ENCODE assay signal across 10 cellular contexts in the genomic region with DNA sequence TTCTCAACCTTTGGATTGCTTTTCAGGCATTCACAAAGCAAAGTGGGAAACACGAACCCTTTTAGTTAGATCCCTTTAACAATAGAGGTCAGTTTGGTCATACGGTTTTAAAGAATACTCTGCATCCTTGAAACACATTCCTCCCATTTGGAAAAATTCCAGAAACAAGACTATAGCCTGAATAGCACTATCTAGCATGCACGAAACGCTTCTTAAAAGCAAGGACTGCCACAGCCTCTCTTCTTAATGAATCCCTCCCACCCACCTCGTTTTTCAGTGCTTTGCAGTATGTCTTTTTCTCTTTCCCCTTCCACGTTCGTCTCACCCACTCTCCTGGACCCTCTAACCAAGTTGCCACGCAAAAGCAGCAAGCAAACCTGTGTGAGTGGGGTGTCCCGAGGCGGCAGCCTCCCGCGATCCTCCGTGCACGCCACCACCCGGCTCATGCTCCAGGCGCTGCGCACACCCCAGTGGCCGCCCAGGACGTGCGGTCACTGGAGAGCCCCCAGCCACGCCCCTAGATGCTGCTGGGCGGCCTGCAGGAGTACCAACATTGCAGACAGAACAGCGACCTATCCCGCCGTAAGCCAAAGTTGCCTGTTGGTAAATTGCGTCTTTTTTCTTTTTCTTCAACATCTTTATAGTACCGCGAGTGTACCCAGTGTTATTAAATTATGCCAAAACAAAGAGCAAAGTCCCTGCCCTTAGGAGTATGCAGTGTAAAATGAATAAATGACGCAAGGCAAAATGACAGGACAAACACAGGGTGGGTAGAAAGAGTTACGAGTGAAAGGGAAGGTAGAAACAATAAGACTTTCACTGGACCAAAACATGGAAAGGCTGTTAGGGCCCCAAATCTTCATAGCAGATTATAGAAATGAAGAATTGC. TPM values are rescaled to one million over a fixed set of nuclear protein-coding genes. Genes with fewer than 3 reads are reported as not detected.
DNase-seq lines count a peak whose midpoint lies in the region; ATAC-seq and TF ChIP-seq lines count a peak whose summit lies in the region.
"Had no signal": no experiment of that assay in that cellular context is flagged by ENCODE, and none has a peak within 500 bp of the region (broad histone marks: within the 10 kb centered on the region; RNA-seq: fewer than 3 reads in every experiment).

A gene with protein sequence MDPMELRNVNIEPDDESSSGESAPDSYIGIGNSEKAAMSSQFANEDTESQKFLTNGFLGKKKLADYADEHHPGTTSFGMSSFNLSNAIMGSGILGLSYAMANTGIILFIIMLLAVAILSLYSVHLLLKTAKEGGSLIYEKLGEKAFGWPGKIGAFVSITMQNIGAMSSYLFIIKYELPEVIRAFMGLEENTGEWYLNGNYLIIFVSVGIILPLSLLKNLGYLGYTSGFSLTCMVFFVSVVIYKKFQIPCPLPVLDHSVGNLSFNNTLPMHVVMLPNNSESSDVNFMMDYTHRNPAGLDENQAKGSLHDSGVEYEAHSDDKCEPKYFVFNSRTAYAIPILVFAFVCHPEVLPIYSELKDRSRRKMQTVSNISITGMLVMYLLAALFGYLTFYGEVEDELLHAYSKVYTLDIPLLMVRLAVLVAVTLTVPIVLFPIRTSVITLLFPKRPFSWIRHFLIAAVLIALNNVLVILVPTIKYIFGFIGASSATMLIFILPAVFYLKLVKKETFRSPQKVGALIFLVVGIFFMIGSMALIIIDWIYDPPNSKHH (minus strand): TSS at position 472 of the 889 bp plus-strand sequence. CDS start 32,926 bp downstream, outside the sequence.

- H3K23ac ChIP-seq in neuronal stem cell (ENCODE audit: low read depth, low read length, poor library complexity), result no peak within 1 kb of the TSS

- H3K14ac ChIP-seq in neuronal stem cell (ENCODE audit: low read length), result no peak within 1 kb of the TSS

- H2AFZ ChIP-seq in neuronal stem cell (ENCODE audit: low read length), result peak within 1 kb of the TSS; percentile 87

- no peaks in the 10 kb centered on the region for H3K27me3 ChIP-seq in SJSA1 (replicated peaks)
- H3K27me3 ChIP-seq in neuronal stem cell (ENCODE audit: control insufficient read depth in 3 of 3, insufficient read depth in 3 of 3, low read depth in 1 of 3, low read length in 3 of 3), result peaks cover 4 to 20% (median 7%) of the 10 kb centered on the region in 3 experiments

- 0 out of 2 replicates have a peak, but pooled peaks cover 5% of the 10 kb centered on the region for H3K36me3 ChIP-seq in SJSA1
- H3K36me3 ChIP-seq in neuronal stem cell (replicated peaks in 1 of 2; ENCODE audit: control insufficient read depth in 2 of 2, insufficient read depth in 2 of 2, low read length in 2 of 2), result no peaks in the 10 kb centered on the region

- H3K4me3 ChIP-seq in SJSA1 (peak within 1 kb of the TSS; percentile 47), neuronal stem cell (ENCODE audit: low read length in 2 of 2) (peak within 1 kb of the TSS in 1 of 2 donors; percentile 75)

- in situ Hi-C loops in GM13976 (cut with MboI; ENCODE audit: low sequenced_read_pairs, unreplicated experiment), result no loop called here

- peak within 1 kb of the TSS; percentile 80 for H3K18ac ChIP-seq in neuronal stem cell (ENCODE audit: low read length)

- no peak within 1 kb of the TSS for H3K4ac ChIP-seq in neuronal stem cell (ENCODE audit: low read length)

- H3K36me3 Mint-ChIP-seq in naive thymus-derived CD8-positive, alpha-beta T cell, result no peaks in the 10 kb centered on the region

- H3K27me3 Mint-ChIP-seq in naive thymus-derived CD8-positive, alpha-beta T cell, result peaks cover 30 to 71% (median 48%) of the 10 kb centered on the region in 5 donors

- peaks cover 1 to 2% (median 2%) of the 10 kb centered on the region in 4 donors for H3K4me1 Mint-ChIP-seq in naive thymus-derived CD8-positive, alpha-beta T cell

- no peaks in the 10 kb centered on the region for H3K79me1 ChIP-seq in neuronal stem cell (ENCODE audit: low read depth, low read length)

- H3K4me3 Mint-ChIP-seq in naive thymus-derived CD8-positive, alpha-beta T cell, result no peak within 1 kb of the TSS

- H3K4me1 ChIP-seq in SJSA1 (replicated peaks) (peaks cover 11% of the 10 kb centered on the region), neuronal stem cell (ENCODE audit: control insufficient read depth in 2 of 2, insufficient read depth in 1 of 2, low read depth in 1 of 2, low read length in 2 of 2) (peaks cover 0 to 5% of the 10 kb centered on the region in 2 donors)

- peak within 1 kb of the TSS; percentile 70 for H3K27ac ChIP-seq in SJSA1
- H3K27ac ChIP-seq in neuronal stem cell (replicated peaks; ENCODE audit: low read length), result peak within 1 kb of the TSS; percentile 69

- peak within 1 kb of the TSS; percentile 48 for H3K4me2 ChIP-seq in neuronal stem cell (ENCODE audit: insufficient read depth, low read length, poor library complexity, severe bottlenecking)

- peak; percentile 44 for DNase-seq in D341Med (ENCODE audit: low spot score)
- DNase-seq in SJSA1 (ENCODE audit: low read depth in 1 of 2, low spot score in 2 of 2), result peak; percentile 84 to 88
- peak; percentile 38 for DNase-seq in glomerular visceral epithelial cell (ENCODE audit: extremely low spot score)
- DNase-seq in neuronal stem cell (ENCODE audit: low spot score), result peak; percentile 57
- no peak for DNase-seq in naive thymus-derived CD8-positive, alpha-beta T cell
- DNase-seq in Ammon's horn (ENCODE audit: low spot score), result no peak
- DNase-seq in GM13976 (ENCODE audit: low spot score), result no peak
- DNase-seq: stimulated activated CD4-positive, alpha-beta T cell treated with anti-CD3 and anti-CD28 coated beads, Interleukin-1b, Interleukin-23, amount 100 ng/mL, for 48 hours had no signal

- no peak within 1 kb of the TSS for H4K91ac ChIP-seq in neuronal stem cell (ENCODE audit: low read depth, low read length, poor library complexity)

- no peak within 1 kb of the TSS for H4K8ac ChIP-seq in neuronal stem cell (ENCODE audit: low read depth, low read length)

- no CpG with 5 or more reads among the region's 30 CpGs for WGBS in neuronal stem cell (ENCODE audit: extremely low coverage in 2 of 2, insufficient read length in 2 of 2, insufficient replicate concordance in 1 of 2), 2 donors

- no peak within 1 kb of the TSS for H3K27ac Mint-ChIP-seq in naive thymus-derived CD8-positive, alpha-beta T cell

- H2BK5ac ChIP-seq in neuronal stem cell (ENCODE audit: low read length), result no peak within 1 kb of the TSS

- H2BK12ac ChIP-seq in neuronal stem cell (ENCODE audit: low read length), result no peak within 1 kb of the TSS

- H3K9me3 Mint-ChIP-seq in naive thymus-derived CD8-positive, alpha-beta T cell, result no peaks in the 10 kb centered on the region

- no peak for TF ChIP-seq CTCF in GM13976 (IDR thresholded peaks at IDR 0.05; ENCODE audit: borderline replicate concordance, control extremely low read depth, extremely low read depth, insufficient read depth, missing control alignments)

- no peak within 1 kb of the TSS for H2BK15ac ChIP-seq in neuronal stem cell (ENCODE audit: low read length)

- H3K9me3 ChIP-seq in SJSA1 (replicated peaks) (no peaks in the 10 kb centered on the region), neuronal stem cell (replicated peaks in 1 of 2; ENCODE audit: control insufficient read depth in 2 of 2, insufficient read depth in 1 of 2, low read depth in 1 of 2, low read length in 2 of 2) (no peaks in the 10 kb centered on the region)

- POLR2A ChIA-PET in naive thymus-derived CD8-positive, alpha-beta T cell (lab: Charles Lee), result no interaction called here

- H2BK120ac ChIP-seq in neuronal stem cell (ENCODE audit: low read depth, low read length), result no peak within 1 kb of the TSS

- ATAC-seq in naive thymus-derived CD8-positive, alpha-beta T cell, result no peak
- ATAC-seq in GM18498 (IDR thresholded peaks at IDR 0.05; ENCODE audit: unreplicated experiment), result no peak

- no peak within 1 kb of the TSS for H3K9ac ChIP-seq in neuronal stem cell (ENCODE audit: low read depth, low read length, poor library complexity)

- no peak within 1 kb of the TSS for H2AK5ac ChIP-seq in neuronal stem cell (ENCODE audit: low read depth, low read length)

RNA-seq across cellular contexts. Expression of the gene that starts here (rescaled TPM):
- 14.5 and 18.3 TPM in 2 replicates for total RNA-seq in SJSA1 (2014; rRNA removed; shearing (Covaris generic))
- polyA plus RNA-seq in neuronal stem cell (2013, experiment 1 of 2), result 12.0 TPM
- polyA plus RNA-seq in neuronal stem cell (2013, experiment 2 of 2), result 12.5 TPM
- not detected for total RNA-seq in naive thymus-derived CD8-positive, alpha-beta T cell
- not detected for polyA plus RNA-seq in naive thymus-derived CD8-positive, alpha-beta T cell
- total RNA-seq: SK-MEL-5 had no signal

Comparison
In these comparisons a context has a peak if more than half of its experiments do, and no peak if none do; other contexts are left out.
1. RNA of the gene that starts here (total RNA-seq): 14.5 to 18.3 TPM in SJSA1; not detected in naive thymus-derived CD8-positive, alpha-beta T cell; every median in the first group is over 10 times any median in the second.
2. DNase-seq: peak in D341Med (single experiment), SJSA1 (2 of 2), glomerular visceral epithelial cell (single experiment) and neuronal stem cell (single experiment); none in naive thymus-derived CD8-positive, alpha-beta T cell (0 of 10), Ammon's horn (single experiment) and GM13976 (single experiment).